In the genomic region with DNA sequence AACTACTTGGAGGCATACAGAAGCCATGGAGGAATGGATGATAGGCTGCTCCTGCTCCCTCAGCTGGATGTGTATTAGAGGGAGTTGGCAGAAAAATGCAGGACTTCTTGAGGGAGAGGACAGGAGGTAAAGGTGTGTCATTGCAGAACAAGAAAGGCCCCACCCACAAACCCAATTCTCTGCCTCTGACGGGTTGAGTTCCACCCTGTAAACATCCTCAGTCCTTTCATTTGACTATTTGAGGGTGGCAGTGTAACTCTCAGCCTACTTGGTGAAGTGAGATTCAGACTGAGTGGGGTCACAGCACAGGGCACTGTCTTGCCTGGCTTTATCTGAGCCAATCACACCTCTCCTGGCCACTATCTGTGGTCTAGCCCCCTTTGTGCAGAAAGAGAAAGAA, we compare ENCODE assay signal across 24 cellular contexts. TPM values are rescaled to one million over a fixed set of nuclear protein-coding genes. Genes with fewer than 3 reads are reported as not detected.
DNase-seq lines count a peak whose midpoint lies in the region; ATAC-seq and TF ChIP-seq lines count a peak whose summit lies in the region.
"Had no signal": no experiment of that assay in that cellular context is flagged by ENCODE, and none has a peak within 500 bp of the region (broad histone marks: within the 10 kb centered on the region; RNA-seq: fewer than 3 reads in every experiment).

Gene TPRG1 (plus strand): TSS at position 265 of the 400 bp plus-strand sequence. CDS start 35,414 bp downstream, outside the sequence.

- H3K9me3 Mint-ChIP-seq in activated CD4-positive, alpha-beta T cell treated with anti-CD3 and anti-CD28 coated beads, Interleukin-2, amount 10 ng/mL, durations not matched to agents 24 days and 14 days: peaks cover 7% of the 10 kb centered on the region
- H3K9me3 Mint-ChIP-seq in Caco-2 (ENCODE audit: unreplicated experiment): no peaks in the 10 kb centered on the region
- H3K9me3 Mint-ChIP-seq: activated CD8-positive, alpha-beta T cell treated with anti-CD3 and anti-CD28 coated beads for 36 hours; activated T-cell treated with anti-CD3 and anti-CD28 coated beads, Interleukin-2, amount 50 U/mL, for 4 hours; H9; stimulated activated naive CD8-positive, alpha-beta T cell treated with anti-CD3 and anti-CD28 coated beads, Interleukin-15, amount 100 ng/mL, for 72 hours had no signal

- no peak for DNase-seq in activated CD4-positive, alpha-beta T cell treated with anti-CD3 and anti-CD28 coated beads, Interleukin-2, amount 10 ng/mL, durations not matched to agents 24 days and 14 days
- no peak for DNase-seq in activated CD4-positive, alpha-beta T cell treated with anti-CD3 and anti-CD28 coated beads, Interleukin-2, amount 50 U/mL, for 1 hour
- DNase-seq in NCI-H69 (lab: John Stamatoyannopoulos, UW) (peak; percentile 19), left lobe of liver (ENCODE audit: low spot score) (no peak), suprapubic skin (ENCODE audit: low spot score in 2 of 2) (no peak), Caco-2 (no peak), heart left ventricle (no peak), retina (no peak)
- DNase-seq: activated CD8-positive, alpha-beta T cell treated with anti-CD3 and anti-CD28 coated beads for 36 hours; activated T-cell treated with anti-CD3 and anti-CD28 coated beads, Interleukin-2, amount 50 U/mL, for 4 hours; effector CD4-positive, alpha-beta T cell; H9; islet precursor cell; NCI-H1105; NCI-H2107; NCI-H446 treated with DMSO at 0.1 percent for 48 hours; NK-92 treated with Interleukin-12 subunit alpha and Interleukin-12 subunit beta, amount 100 ng/mL, for 24 hours; Peyer's patch; right cardiac atrium; SJCRH30; stimulated activated naive CD8-positive, alpha-beta T cell treated with anti-CD3 and anti-CD28 coated beads, Interleukin-15, amount 100 ng/mL, for 72 hours; T-helper 17 cell had no signal

- H3K4me1 Mint-ChIP-seq in activated CD4-positive, alpha-beta T cell treated with anti-CD3 and anti-CD28 coated beads, Interleukin-2, amount 10 ng/mL, durations not matched to agents 24 days and 14 days: peaks cover 7% of the 10 kb centered on the region
- peaks cover 7% of the 10 kb centered on the region for H3K4me1 Mint-ChIP-seq in Caco-2 (ENCODE audit: low read depth, unreplicated experiment)

- H3K27ac Mint-ChIP-seq in activated CD4-positive, alpha-beta T cell treated with anti-CD3 and anti-CD28 coated beads, Interleukin-2, amount 10 ng/mL, durations not matched to agents 24 days and 14 days: no peak within 1 kb of the TSS
- no peak within 1 kb of the TSS for H3K27ac Mint-ChIP-seq in Caco-2 (ENCODE audit: unreplicated experiment)
- H3K27ac Mint-ChIP-seq: activated naive CD8-positive, alpha-beta T cell; T-helper 17 cell had no signal

- peaks cover 6% of the 10 kb centered on the region for H3K27me3 Mint-ChIP-seq in activated CD4-positive, alpha-beta T cell treated with anti-CD3 and anti-CD28 coated beads, Interleukin-2, amount 10 ng/mL, durations not matched to agents 24 days and 14 days
- H3K27me3 Mint-ChIP-seq in Caco-2 (ENCODE audit: insufficient read depth, unreplicated experiment): no peaks in the 10 kb centered on the region
- H3K27me3 Mint-ChIP-seq: activated CD8-positive, alpha-beta T cell treated with anti-CD3 and anti-CD28 coated beads for 36 hours; activated naive CD8-positive, alpha-beta T cell; stimulated activated naive CD8-positive, alpha-beta T cell treated with anti-CD3 and anti-CD28 coated beads, Interleukin-15, amount 100 ng/mL, for 72 hours had no signal

- intact Hi-C loops in activated CD4-positive, alpha-beta T cell treated with anti-CD3 and anti-CD28 coated beads, Interleukin-2, amount 10 ng/mL, durations not matched to agents 24 days and 14 days (cut with micrococcal nuclease): no loop called here
- intact Hi-C loops in Caco-2 (cut with micrococcal nuclease; ENCODE audit: unreplicated experiment) (no loop called here), heart left ventricle (cut with DNase I) (no loop called here)

- H3K27ac ChIP-seq in suprapubic skin: no peak within 1 kb of the TSS
- H3K27ac ChIP-seq in heart left ventricle: no peak within 1 kb of the TSS
- H3K27ac ChIP-seq: BLaER1, Peyer's patch, SJCRH30 had no signal

- H3K4me1 ChIP-seq in suprapubic skin (peaks cover 11% of the 10 kb centered on the region), Caco-2 (peaks cover 4% of the 10 kb centered on the region; the same call in 1 of the 2 replicates), heart left ventricle (no peaks in the 10 kb centered on the region)
- H3K4me1 ChIP-seq: BLaER1, Peyer's patch, SJCRH30 had no signal

- CTCF ChIA-PET in Caco-2 (lab: Charles Lee): interaction anchor here (0.6 kb wide), 1 partner anchor 569 kb away, joined by 4 read pairs; no protein-coding TSS in a partner anchor

- H3K36me3 ChIP-seq in suprapubic skin: no peaks in the 10 kb centered on the region
- H3K36me3 ChIP-seq in Caco-2 (ENCODE audit: control insufficient read depth, insufficient read depth, low read length): no peaks in the 10 kb centered on the region
- no peaks in the 10 kb centered on the region for H3K36me3 ChIP-seq in heart left ventricle
- H3K36me3 ChIP-seq: BLaER1, Peyer's patch, SJCRH30 had no signal

- no peak within 1 kb of the TSS for H3K4me3 Mint-ChIP-seq in activated CD4-positive, alpha-beta T cell treated with anti-CD3 and anti-CD28 coated beads, Interleukin-2, amount 10 ng/mL, durations not matched to agents 24 days and 14 days
- H3K4me3 Mint-ChIP-seq in Caco-2 (ENCODE audit: unreplicated experiment): no peak within 1 kb of the TSS
- H3K4me3 Mint-ChIP-seq: activated CD8-positive, alpha-beta T cell treated with anti-CD3 and anti-CD28 coated beads for 36 hours; activated naive CD8-positive, alpha-beta T cell; activated T-cell treated with anti-CD3 and anti-CD28 coated beads, Interleukin-2, amount 50 U/mL, for 4 hours; H9; stimulated activated naive CD8-positive, alpha-beta T cell treated with anti-CD3 and anti-CD28 coated beads, Interleukin-15, amount 100 ng/mL, for 72 hours; T-helper 17 cell had no signal

- H3K9me3 ChIP-seq in suprapubic skin (no peaks in the 10 kb centered on the region), Caco-2 (no peaks in the 10 kb centered on the region), heart left ventricle (no peaks in the 10 kb centered on the region)
- H3K9me3 ChIP-seq: BLaER1, Peyer's patch, SJCRH30 had no signal

- POLR2A ChIA-PET in Caco-2 (lab: Charles Lee): no interaction called here

- H3K36me3 Mint-ChIP-seq in activated CD4-positive, alpha-beta T cell treated with anti-CD3 and anti-CD28 coated beads, Interleukin-2, amount 10 ng/mL, durations not matched to agents 24 days and 14 days (ENCODE audit: low read depth): no peaks in the 10 kb centered on the region
- H3K36me3 Mint-ChIP-seq in Caco-2 (ENCODE audit: insufficient read depth, unreplicated experiment): no peaks in the 10 kb centered on the region

- TF ChIP-seq EP300 in suprapubic skin (IDR thresholded peaks at IDR 0.05): no peak

- 40% methylated on average over 1 of the region's 1 CpG for WGBS in suprapubic skin
- WGBS in heart left ventricle, 4 donors: 80 to 89% (median 87%) methylated on average over 1 of the region's 1 CpG

- no TSS peak for BruUV-seq in Caco-2 (replicated peaks; lab: Mats Ljungman, UMichigan)

- TF ChIP-seq CTCF in suprapubic skin (IDR thresholded peaks at IDR 0.05) (no peak), Caco-2 (IDR thresholded peaks at IDR 0.05; ENCODE audit: insufficient read depth in 1 of 2, low read depth in 1 of 2, low read length in 1 of 2, severe bottlenecking in 1 of 2, unreplicated experiment in 1 of 2) (no peak), heart left ventricle (IDR thresholded peaks at IDR 0.05) (no peak)

- no peak within 1 kb of the TSS for H3K4me3 ChIP-seq in suprapubic skin
- no peak within 1 kb of the TSS for H3K4me3 ChIP-seq in Caco-2 (ENCODE audit: low read depth, low read length)
- H3K4me3 ChIP-seq in heart left ventricle: no peak within 1 kb of the TSS
- H3K4me3 ChIP-seq: BLaER1, Peyer's patch, SJCRH30 had no signal

- no peaks in the 10 kb centered on the region for H3K27me3 ChIP-seq in suprapubic skin
- H3K27me3 ChIP-seq in Caco-2 (replicated peaks; ENCODE audit: control insufficient read depth, insufficient read depth, low read length): no peaks in the 10 kb centered on the region
- no peaks in the 10 kb centered on the region for H3K27me3 ChIP-seq in heart left ventricle
- H3K27me3 ChIP-seq: BLaER1, Peyer's patch, SJCRH30 had no signal

- ATAC-seq in left lobe of liver (no peak), heart left ventricle (no peak)
- ATAC-seq: activated CD8-positive, alpha-beta T cell treated with anti-CD3 and anti-CD28 coated beads for 36 hours; right cardiac atrium; stimulated activated naive CD8-positive, alpha-beta T cell treated with anti-CD3 and anti-CD28 coated beads, Interleukin-15, amount 100 ng/mL, for 72 hours; T-helper 17 cell had no signal

- TF ChIP-seq POLR2A in suprapubic skin (IDR thresholded peaks at IDR 0.05): no peak
- no peak for TF ChIP-seq POLR2A in heart left ventricle (IDR thresholded peaks at IDR 0.05)

RNA-seq across cellular contexts. Expression of gene TPRG1, which starts in this region (rescaled TPM):
- 25.9 and 29.7 TPM in 2 replicates for total RNA-seq in activated CD4-positive, alpha-beta T cell treated with anti-CD3 and anti-CD28 coated beads, Interleukin-2, amount 10 ng/mL, durations not matched to agents 24 days and 14 days
- total RNA-seq in left lobe of liver (33.3 TPM), suprapubic skin (10 to 100 TPM; 19.9 to 30.9 (median 28.4) TPM), Caco-2 (2022) (1.5 and 1.6 TPM in 2 replicates), heart left ventricle (1 to 10 TPM in 6 of 9 donors, under 1 TPM in 3; 0.13 to 9.5 (median 1.3) TPM)
- 1 to 10 TPM in 1 of 2 donors, under 1 TPM in 1; 0.42 to 1.1 TPM for polyA plus RNA-seq in heart left ventricle
